Comparison of ENCODE assay signal across 8 cellular contexts in genomic region chr2:61853848-61854434, GRCh38.
DNase-seq lines count a peak whose midpoint lies in the region; ATAC-seq and TF ChIP-seq lines count a peak whose summit lies in the region.

FAM161A (minus strand) TSS chr2:61854060; CDS start chr2:61854041, 19 bp downstream.

- H3K79me2 ChIP-seq in OCI-LY3 (ENCODE audit: low read length), result no peaks in the 10 kb centered on the region

- H3K9ac ChIP-seq in OCI-LY3 (ENCODE audit: low read length) (peak within 1 kb of the TSS; percentile 85), mucosa of rectum (ENCODE audit: low read depth in 1 of 2, low read length in 2 of 2) (peak within 1 kb of the TSS; percentile 76 to 84)

- peaks cover 19% of the 10 kb centered on the region for H3K4me1 ChIP-seq in OCI-LY3 (ENCODE audit: low read length)
- peaks cover 8 to 16% of the 10 kb centered on the region in 2 donors for H3K4me1 ChIP-seq in mucosa of rectum (ENCODE audit: control insufficient read depth in 2 of 2, insufficient read depth in 2 of 2, low read length in 2 of 2)

- ATAC-seq in GM21528 (IDR thresholded peaks at IDR 0.05; ENCODE audit: low FRiP score, unreplicated experiment), result peak; percentile 84

- peak within 1 kb of the TSS; percentile 76 for H3K27ac ChIP-seq in OCI-LY3 (ENCODE audit: low read length)
- H3K27ac ChIP-seq in mucosa of rectum (ENCODE audit: low read depth in 2 of 2, low read length in 2 of 2), result peak within 1 kb of the TSS; percentile 77 to 87

- peak; percentile 78 for DNase-seq in DMS114 treated with DMSO at 0.1 percent for 48 hours (lab: John Stamatoyannopoulos, UW; ENCODE audit: unreplicated experiment)
- DNase-seq in HuH-7 (ENCODE audit: low spot score), result peak; percentile 75
- peak; percentile 79 for DNase-seq in activated T-cell treated with anti-CD3 and anti-CD28 coated beads for 48 hours (ENCODE audit: low read depth)
- peak; percentile 84 to 87 for DNase-seq in erythroblast (lab: John Stamatoyannopoulos, UW)
- DNase-seq in stimulated activated CD8-positive, alpha-beta memory T cell treated with anti-CD3 and anti-CD28 coated beads, Interleukin-4, amount 100 ng/mL, for 4 hours (ENCODE audit: low read depth in 2 of 2, low spot score in 1 of 2), result peak; percentile 38 to 54

- no peak for TF ChIP-seq CTCF in OCI-LY3 (IDR thresholded peaks at IDR 0.05; ENCODE audit: low read depth, low read length)

- no peak for TF ChIP-seq POLR2A in erythroblast (IDR thresholded peaks at IDR 0.05; ENCODE audit: low read length)

- H3K4me3 ChIP-seq in OCI-LY3 (ENCODE audit: low read length), result peak within 1 kb of the TSS; percentile 87
- peak within 1 kb of the TSS; percentile 74 to 99 for H3K4me3 ChIP-seq in mucosa of rectum (ENCODE audit: low read length in 2 of 2)

- no peaks in the 10 kb centered on the region for H4K20me1 ChIP-seq in OCI-LY3 (ENCODE audit: insufficient read depth, low read length)

- H3K27me3 ChIP-seq in OCI-LY3 (ENCODE audit: low read depth, low read length) (no peaks in the 10 kb centered on the region), mucosa of rectum (ENCODE audit: control insufficient read depth in 2 of 2, insufficient read depth in 2 of 2, low read length in 2 of 2) (no peaks in the 10 kb centered on the region)

- H3K36me3 ChIP-seq in OCI-LY3 (replicated peaks; ENCODE audit: low read depth, low read length), result no peaks in the 10 kb centered on the region
- no peaks in the 10 kb centered on the region for H3K36me3 ChIP-seq in mucosa of rectum (ENCODE audit: control insufficient read depth in 2 of 2, insufficient read depth in 2 of 2, low read length in 2 of 2)

- peak within 1 kb of the TSS; percentile 88 for H2AFZ ChIP-seq in OCI-LY3 (ENCODE audit: low read depth, low read length)

- peak within 1 kb of the TSS; percentile 92 for H3K4me2 ChIP-seq in OCI-LY3 (ENCODE audit: low read length)

- H3K9me3 ChIP-seq in OCI-LY3 (ENCODE audit: insufficient read depth, low read length) (no peaks in the 10 kb centered on the region), mucosa of rectum (ENCODE audit: control insufficient read depth in 2 of 2, low read length in 2 of 2) (no peaks in the 10 kb centered on the region)

Comparison
In these comparisons a context has a peak if more than half of its experiments do, and no peak if none do; other contexts are left out.
1. Peak in every context shown above with its lines: DNase-seq, ATAC-seq, H3K4me3 ChIP-seq and H3K27ac ChIP-seq.